In the genomic region with DNA sequence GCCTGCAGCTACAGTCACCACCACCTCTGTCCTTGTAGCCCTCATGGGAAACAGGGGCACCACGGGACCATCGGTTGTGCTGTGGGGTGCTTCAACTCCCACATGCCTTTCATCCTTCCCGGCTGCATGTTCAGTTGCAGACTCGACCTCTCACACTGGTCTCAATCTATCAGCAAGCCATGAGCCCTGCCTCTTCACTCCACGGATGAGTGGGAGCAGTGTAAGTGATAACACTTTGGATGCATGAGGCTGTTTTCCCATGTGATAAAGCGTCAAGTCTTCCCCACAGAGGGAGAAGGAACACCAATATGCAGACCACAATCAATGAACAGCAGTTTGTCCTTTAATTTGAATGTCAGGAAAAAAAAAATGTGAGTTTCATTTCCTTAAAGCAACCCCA, we compare ENCODE assay signal across 20 cellular contexts. TPM values are rescaled to one million over a fixed set of nuclear protein-coding genes. Genes with fewer than 3 reads are reported as not detected.
"Had no signal": no experiment of that assay in that cellular context is flagged by ENCODE, and none has a peak within 500 bp of the region (broad histone marks: within the 10 kb centered on the region; RNA-seq: fewer than 3 reads in every experiment).

No MANE protein-coding gene starts in this region.

- H3K4me3 Mint-ChIP-seq: activated CD4-positive, alpha-beta T cell treated with anti-CD3 and anti-CD28 coated beads, Interleukin-2, amount 10 ng/mL, durations not matched to agents 24 days and 14 days; activated CD8-positive, alpha-beta T cell treated with anti-CD3 and anti-CD28 coated beads, Interleukin-2, amount 10 ng/mL, durations not matched to agents 7 days and 5 days; activated naive CD8-positive, alpha-beta T cell treated with anti-CD3 and anti-CD28 coated beads for 36 hours; nephron; stimulated activated effector memory CD8-positive, alpha-beta T cell treated with anti-CD3 and anti-CD28 coated beads, Interleukin-12 subunit alpha, Interleukin-12 subunit beta, amount 100 ng/mL, for 72 hours had no signal

- H3K4me1 Mint-ChIP-seq: activated CD4-positive, alpha-beta T cell treated with anti-CD3 and anti-CD28 coated beads, Interleukin-2, amount 10 ng/mL, durations not matched to agents 24 days and 14 days; activated naive CD8-positive, alpha-beta T cell treated with anti-CD3 and anti-CD28 coated beads for 36 hours; stimulated activated effector memory CD8-positive, alpha-beta T cell treated with anti-CD3 and anti-CD28 coated beads, Interleukin-12 subunit alpha, Interleukin-12 subunit beta, amount 100 ng/mL, for 72 hours had no signal

- H3K27me3 ChIP-seq: body of pancreas, esophagus muscularis mucosa, hepatocyte, tibial artery, vagina had no signal

- H3K9me3 Mint-ChIP-seq: activated CD4-positive, alpha-beta T cell treated with anti-CD3 and anti-CD28 coated beads, Interleukin-2, amount 10 ng/mL, durations not matched to agents 24 days and 14 days; activated naive CD8-positive, alpha-beta T cell treated with anti-CD3 and anti-CD28 coated beads for 36 hours; nephron; stimulated activated effector memory CD8-positive, alpha-beta T cell treated with anti-CD3 and anti-CD28 coated beads, Interleukin-12 subunit alpha, Interleukin-12 subunit beta, amount 100 ng/mL, for 72 hours had no signal

- H3K4me1 ChIP-seq: psoas muscle, tibial artery had no signal

- DNase-seq: activated CD4-positive, alpha-beta T cell treated with anti-CD3 and anti-CD28 coated beads, Interleukin-2, amount 10 ng/mL, durations not matched to agents 24 days and 14 days; activated CD4-positive, CD25-positive, alpha-beta regulatory T cell; activated CD8-positive, alpha-beta memory T cell treated with anti-CD3 and anti-CD28 coated beads, Interleukin-2, amount 50 U/mL, for 4 hours; activated CD8-positive, alpha-beta T cell treated with anti-CD3 and anti-CD28 coated beads, Interleukin-2, amount 10 ng/mL, durations not matched to agents 7 days and 5 days; activated naive CD8-positive, alpha-beta T cell treated with anti-CD3 and anti-CD28 coated beads for 36 hours; amygdala; body of pancreas; central memory CD4-positive, alpha-beta T cell; islet precursor cell; psoas muscle; stimulated activated CD4-positive, alpha-beta T cell treated with anti-CD3 and anti-CD28 coated beads, Interleukin-12 subunit alpha, Interleukin-12 subunit beta, amount 100 ng/mL, for 4 hours; stimulated activated CD4-positive, alpha-beta T cell treated with anti-CD3 and anti-CD28 coated beads, Interleukin-2, amount 100 ng/mL, for 24 hours; T-helper 2 cell; tibial artery had no signal

- ATAC-seq: activated CD8-positive, alpha-beta T cell treated with anti-CD3 and anti-CD28 coated beads, Interleukin-2, amount 10 ng/mL, durations not matched to agents 7 days and 5 days; body of pancreas; psoas muscle; stimulated activated effector memory CD8-positive, alpha-beta T cell treated with anti-CD3 and anti-CD28 coated beads, Interleukin-12 subunit alpha, Interleukin-12 subunit beta, amount 100 ng/mL, for 72 hours had no signal

- H3K36me3 ChIP-seq: vagina had no signal

- H2AFZ ChIP-seq: hepatocyte had no signal

- H3K27ac Mint-ChIP-seq: activated CD4-positive, alpha-beta T cell treated with anti-CD3 and anti-CD28 coated beads, Interleukin-2, amount 10 ng/mL, durations not matched to agents 24 days and 14 days; activated CD8-positive, alpha-beta T cell treated with anti-CD3 and anti-CD28 coated beads, Interleukin-2, amount 10 ng/mL, durations not matched to agents 7 days and 5 days; activated naive CD8-positive, alpha-beta T cell treated with anti-CD3 and anti-CD28 coated beads for 36 hours; nephron; stimulated activated effector memory CD8-positive, alpha-beta T cell treated with anti-CD3 and anti-CD28 coated beads, Interleukin-12 subunit alpha, Interleukin-12 subunit beta, amount 100 ng/mL, for 72 hours had no signal

- H3K27me3 Mint-ChIP-seq: activated CD4-positive, alpha-beta T cell treated with anti-CD3 and anti-CD28 coated beads, Interleukin-2, amount 10 ng/mL, durations not matched to agents 24 days and 14 days; activated naive CD8-positive, alpha-beta T cell treated with anti-CD3 and anti-CD28 coated beads for 36 hours had no signal

- H3K36me3 Mint-ChIP-seq: activated naive CD8-positive, alpha-beta T cell treated with anti-CD3 and anti-CD28 coated beads for 36 hours; stimulated activated effector memory CD8-positive, alpha-beta T cell treated with anti-CD3 and anti-CD28 coated beads, Interleukin-12 subunit alpha, Interleukin-12 subunit beta, amount 100 ng/mL, for 72 hours had no signal

- H3K4me3 ChIP-seq: body of pancreas, coronary artery, esophagus muscularis mucosa, hepatocyte, psoas muscle, tibial artery, vagina had no signal

- H3K27ac ChIP-seq: body of pancreas, coronary artery, esophagus muscularis mucosa, psoas muscle, tibial artery, vagina had no signal

- H3K9me3 ChIP-seq: body of pancreas, esophagus muscularis mucosa, psoas muscle, tibial artery, vagina had no signal

RNA-seq across cellular contexts. Expression of gene SERP2, which starts 12.2 kb away (rescaled TPM):
- total RNA-seq: activated CD4-positive, alpha-beta T cell treated with anti-CD3 and anti-CD28 coated beads, Interleukin-2, amount 10 ng/mL, durations not matched to agents 24 days and 14 days had no signal
